34 cellular contexts compared by ENCODE assay signal in the genomic region with DNA sequence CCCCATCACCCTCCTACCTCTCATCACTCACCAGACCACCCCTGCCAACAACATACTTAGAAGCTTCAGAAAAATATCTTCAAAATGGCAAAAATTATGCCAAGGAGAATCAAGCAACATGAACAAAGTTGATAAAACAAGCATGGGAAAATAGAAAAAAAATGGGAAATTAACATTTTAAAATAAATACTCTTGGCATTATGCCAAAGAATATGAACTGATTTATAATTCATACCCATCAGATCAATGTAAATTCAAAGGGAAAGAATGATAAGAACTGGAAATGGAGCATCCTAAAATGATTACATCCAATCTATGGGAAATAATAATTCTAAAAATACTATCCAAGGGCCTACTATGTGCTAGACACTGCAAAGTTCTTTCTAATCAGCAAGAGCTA. TPM values are rescaled to one million over a fixed set of nuclear protein-coding genes. Genes with fewer than 3 reads are reported as not detected.
"Had no signal": no experiment of that assay in that cellular context is flagged by ENCODE, and none has a peak within 500 bp of the region (broad histone marks: within the 10 kb centered on the region; RNA-seq: fewer than 3 reads in every experiment).

No MANE protein-coding gene starts in this region.

- H3K9me3 Mint-ChIP-seq: natural killer cell; nephron; neural progenitor cell; stimulated activated memory B cell treated with anti-CD40 and anti-IgM and Interleukin-4, amounts not matched to agents 10 μg/mL and 1 μg/mL and 100 μg/mL, for 72 hours; stimulated activated naive CD8-positive, alpha-beta T cell treated with anti-CD3 and anti-CD28 coated beads, Interleukin-15, amount 100 ng/mL, for 72 hours; type B pancreatic cell had no signal

- H3K4me3 Mint-ChIP-seq: naive thymus-derived CD4-positive, alpha-beta T cell; natural killer cell; nephron; neural progenitor cell; stimulated activated memory B cell treated with anti-CD40 and anti-IgM and Interleukin-4, amounts not matched to agents 10 μg/mL and 1 μg/mL and 100 μg/mL, for 72 hours; stimulated activated naive CD8-positive, alpha-beta T cell treated with anti-CD3 and anti-CD28 coated beads, Interleukin-15, amount 100 ng/mL, for 72 hours; type B pancreatic cell had no signal

- H3K36me3 ChIP-seq: neural progenitor cell, ovary, uterus had no signal

- H3K36me3 Mint-ChIP-seq: natural killer cell had no signal

- H3K27ac Mint-ChIP-seq: naive thymus-derived CD4-positive, alpha-beta T cell; natural killer cell; nephron; neural progenitor cell; progenitor cell of endocrine pancreas; stimulated activated memory B cell treated with anti-CD40 and anti-IgM and Interleukin-4, amounts not matched to agents 10 μg/mL and 1 μg/mL and 100 μg/mL, for 72 hours; stimulated activated naive CD8-positive, alpha-beta T cell treated with anti-CD3 and anti-CD28 coated beads, Interleukin-15, amount 100 ng/mL, for 72 hours; type B pancreatic cell had no signal

- H3K79me2 ChIP-seq: parathyroid adenoma had no signal

- ATAC-seq: naive thymus-derived CD4-positive, alpha-beta T cell; natural killer cell; psoas muscle; right cardiac atrium; sciatic nerve; stimulated activated memory B cell treated with anti-CD40 and anti-IgM and Interleukin-4, amounts not matched to agents 10 μg/mL and 1 μg/mL and 100 μg/mL, for 72 hours; stimulated activated naive CD8-positive, alpha-beta T cell treated with anti-CD3 and anti-CD28 coated beads, Interleukin-15, amount 100 ng/mL, for 72 hours; stimulated activated naive CD8-positive, alpha-beta T cell treated with anti-CD3 and anti-CD28 coated beads, Interleukin-15, Interleukin-2, amounts not matched to agents 100 U/mL and 50 U/mL, for 24 hours; upper lobe of right lung had no signal

- H3K4me2 ChIP-seq: neural progenitor cell, smooth muscle cell had no signal

- H3K4me1 ChIP-seq: parathyroid adenoma, psoas muscle, spleen, suprapubic skin, testis, tibial artery, transverse colon, upper lobe of right lung, uterus had no signal

- H3K27me3 ChIP-seq: neural progenitor cell, ovary, spleen, suprapubic skin, testis, tibial artery, transverse colon, upper lobe of right lung, uterus had no signal

- DNase-seq: naive thymus-derived CD4-positive, alpha-beta T cell; natural killer cell; occipital lobe; ovary; psoas muscle; right cardiac atrium; spleen; stimulated activated CD4-positive, alpha-beta T cell treated with anti-CD3 and anti-CD28 coated beads, Interleukin-12 subunit alpha, Interleukin-12 subunit beta, amount 100 ng/mL, for 4 hours; stimulated activated CD4-positive, alpha-beta T cell treated with anti-CD3 and anti-CD28 coated beads, Interleukin-1b, Interleukin-23, amount 100 ng/mL, for 48 hours; stimulated activated CD4-positive, alpha-beta T cell treated with anti-CD3 and anti-CD28 coated beads, Interleukin-4, amount 100 ng/mL, for 1 hour; stimulated activated CD4-positive, alpha-beta T cell treated with anti-CD3 and anti-CD28 coated beads, Interleukin-4, amount 100 ng/mL, for 4 hours; stimulated activated CD8-positive, alpha-beta memory T cell treated with anti-CD3 and anti-CD28 coated beads, Interleukin-4, amount 100 ng/mL, for 48 hours; stimulated activated naive CD4-positive, alpha-beta T cell; stimulated activated naive CD8-positive, alpha-beta T cell treated with anti-CD3 and anti-CD28 coated beads, Interleukin-15, amount 100 ng/mL, for 72 hours; stimulated activated naive CD8-positive, alpha-beta T cell treated with anti-CD3 and anti-CD28 coated beads, Interleukin-15, Interleukin-2, amounts not matched to agents 100 U/mL and 50 U/mL, for 24 hours; testis; tibial artery; transverse colon; upper lobe of right lung; uterus had no signal

- H3K9me3 ChIP-seq: ovary, psoas muscle, spleen, suprapubic skin, testis, tibial artery, transverse colon, upper lobe of right lung, uterus had no signal

- H2AFZ ChIP-seq: neural progenitor cell, parathyroid adenoma had no signal

- H3K27ac ChIP-seq: neural progenitor cell, ovary, parathyroid adenoma, psoas muscle, skin epidermis, spleen, suprapubic skin, testis, tibial artery, transverse colon, upper lobe of right lung, uterus had no signal

- H3K9ac ChIP-seq: neural progenitor cell, parathyroid adenoma had no signal

- H3K4me3 ChIP-seq: neural progenitor cell, ovary, psoas muscle, skin epidermis, smooth muscle cell, spleen, suprapubic skin, testis, tibial artery, transverse colon, upper lobe of right lung, uterus had no signal

- H3K27me3 Mint-ChIP-seq: naive thymus-derived CD4-positive, alpha-beta T cell; progenitor cell of endocrine pancreas; stimulated activated memory B cell treated with anti-CD40 and anti-IgM and Interleukin-4, amounts not matched to agents 10 μg/mL and 1 μg/mL and 100 μg/mL, for 72 hours; stimulated activated naive CD8-positive, alpha-beta T cell treated with anti-CD3 and anti-CD28 coated beads, Interleukin-15, amount 100 ng/mL, for 72 hours; type B pancreatic cell had no signal

- H3K4me1 Mint-ChIP-seq: naive thymus-derived CD4-positive, alpha-beta T cell; natural killer cell; stimulated activated memory B cell treated with anti-CD40 and anti-IgM and Interleukin-4, amounts not matched to agents 10 μg/mL and 1 μg/mL and 100 μg/mL, for 72 hours; stimulated activated naive CD8-positive, alpha-beta T cell treated with anti-CD3 and anti-CD28 coated beads, Interleukin-15, amount 100 ng/mL, for 72 hours had no signal

RNA-seq across cellular contexts. Expression of gene PANX3, which starts 50.3 kb away (rescaled TPM):
- total RNA-seq: naive thymus-derived CD4-positive, alpha-beta T cell; natural killer cell; occipital lobe; osteoblast; ovary; progenitor cell of endocrine pancreas; psoas muscle; renal cortical epithelial cell; right cardiac atrium; sciatic nerve; smooth muscle cell; spleen; suprapubic skin; upper lobe of right lung; urinary bladder; uterus had no signal
- polyA plus RNA-seq: naive thymus-derived CD4-positive, alpha-beta T cell; neural cell; ovary; psoas muscle; right cardiac atrium; smooth muscle cell; spleen; urinary bladder had no signal
